ENCODE assay signal across 16 cellular contexts in the genomic region with DNA sequence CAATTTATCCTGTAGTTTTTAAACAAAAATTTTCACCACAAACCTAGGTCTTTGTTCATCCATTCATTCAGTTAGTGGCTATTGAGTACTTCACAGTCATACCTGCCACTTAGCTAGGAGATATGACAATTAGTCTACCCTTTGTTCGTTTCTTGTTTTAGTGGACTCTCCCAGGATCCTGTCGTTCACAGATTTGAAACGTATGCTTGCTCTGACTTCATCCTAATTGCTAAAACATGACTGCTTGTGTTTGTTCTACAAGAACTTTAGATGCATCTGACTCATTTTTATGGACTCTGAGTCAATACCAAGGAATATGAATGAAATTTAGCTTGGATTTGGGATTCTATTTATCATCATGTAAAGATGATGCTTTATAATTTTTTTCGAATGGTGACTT.
A peak's percentile ranks its signal among the peaks of the same experiment; 100 is the strongest.
DNase-seq lines count a peak whose midpoint lies in the region; ATAC-seq and TF ChIP-seq lines count a peak whose summit lies in the region.
"Had no signal": no experiment of that assay in that cellular context is flagged by ENCODE, and none has a peak within 500 bp of the region (broad histone marks: within the 10 kb centered on the region; RNA-seq: fewer than 3 reads in every experiment).

No MANE protein-coding gene starts in this region.

- no peaks in the 10 kb centered on the region for H3K9me2 ChIP-seq in hepatocyte (replicated peaks; ENCODE audit: insufficient read depth)

- DNase-seq in AG10803 (ENCODE audit: low read depth) (peak; percentile 70), HT1080 (ENCODE audit: low read depth) (peak; percentile 76), brain microvascular endothelial cell (peak; percentile 11), hepatocyte (ENCODE audit: low spot score) (peak; percentile 26), left lobe of liver (ENCODE audit: low spot score) (no peak), DMS53 treated with DMSO at 0.1 percent for 48 hours (lab: John Stamatoyannopoulos, UW; ENCODE audit: unreplicated experiment) (no peak), C1 segment of cervical spinal cord (lab: John Stamatoyannopoulos, UW) (no peak)
- no peak for DNase-seq in activated CD4-positive, alpha-beta T cell treated with anti-CD3 and anti-CD28 coated beads, Interleukin-2, amount 50 U/mL, for 4 hours
- DNase-seq: activated CD4-positive, alpha-beta memory T cell treated with anti-CD3 and anti-CD28 coated beads, Interleukin-2, amount 10 ng/mL, durations not matched to agents 7 days and 5 days; aorta; CD4-positive, alpha-beta T cell; effector CD4-positive, alpha-beta T cell; glutamatergic neuron; NCI-H2081; tibial artery had no signal

- TF ChIP-seq CTCF in AG10803 (conservative IDR thresholded peaks at IDR 0.05; ENCODE audit: low read length) (no peak), brain microvascular endothelial cell (IDR thresholded peaks at IDR 0.05; ENCODE audit: low read depth, low read length, missing control alignments) (no peak), hepatocyte (IDR thresholded peaks at IDR 0.05; ENCODE audit: poor library complexity) (no peak)

- H3K4me1 ChIP-seq in hepatocyte (ENCODE audit: insufficient read depth) = peaks cover 13% of the 10 kb centered on the region
- H3K4me1 ChIP-seq: tibial artery had no signal

- H3K27me3 ChIP-seq in brain microvascular endothelial cell (replicated peaks) (peaks cover 2% of the 10 kb centered on the region), hepatocyte (no peaks in the 10 kb centered on the region)

- H3K36me3 ChIP-seq in brain microvascular endothelial cell (replicated peaks) (no peaks in the 10 kb centered on the region), hepatocyte (replicated peaks; ENCODE audit: insufficient read depth, low read depth) (no peaks in the 10 kb centered on the region)
- H3K36me3 ChIP-seq: SJSA1, tibial artery had no signal

- in situ Hi-C loops in brain microvascular endothelial cell (cut with HindIII; ENCODE audit: low pct_ligation_motif_present, low sequenced_read_pairs) = no loop called here

- WGBS in hepatocyte (ENCODE audit: low lambda C conversion rate, missing lambda C conversion rate) = 42% methylated on average over 4 of the region's 4 CpGs

- no peak overlapping the region for H3K4me2 ChIP-seq in hepatocyte

- no peaks in the 10 kb centered on the region for H3K9me3 ChIP-seq in hepatocyte (ENCODE audit: low read depth)
- H3K9me3 ChIP-seq: SJSA1, tibial artery had no signal

- no peaks in the 10 kb centered on the region for H4K20me1 ChIP-seq in hepatocyte (ENCODE audit: insufficient read depth, poor library complexity, severe bottlenecking)

- H3K79me2 ChIP-seq in hepatocyte = no peaks in the 10 kb centered on the region

- H2AFZ ChIP-seq in hepatocyte = no peak overlapping the region

- ATAC-seq in left lobe of liver = no peak

- H3K4me3 ChIP-seq in AG10803 (ENCODE audit: low read length) (no peak overlapping the region), brain microvascular endothelial cell (ENCODE audit: low read depth, low read length) (no peak overlapping the region), hepatocyte (no peak overlapping the region)
- H3K4me3 ChIP-seq: SJSA1, tibial artery had no signal

- H3K27ac ChIP-seq in brain microvascular endothelial cell (no peak overlapping the region), hepatocyte (peak overlapping the region; percentile 26)
- H3K27ac ChIP-seq: SJSA1, tibial artery had no signal

Comparison
In these comparisons a context has a peak if more than half of its experiments do, and no peak if none do; other contexts are left out.
1. DNase-seq: peak in AG10803 (single experiment), HT1080 (single experiment), brain microvascular endothelial cell (single experiment) and hepatocyte (single experiment); none in left lobe of liver (single experiment), activated CD4-positive, alpha-beta T cell treated with anti-CD3 and anti-CD28 coated beads, Interleukin-2, amount 50 U/mL, for 4 hours (0 of 2), DMS53 treated with DMSO at 0.1 percent for 48 hours (single experiment) and C1 segment of cervical spinal cord (0 of 14).